14 cellular contexts compared by ENCODE assay signal in genomic region chr19:40774916-40775631, GRCh38. TPM values are rescaled to one million over a fixed set of nuclear protein-coding genes. Genes with fewer than 3 reads are reported as not detected.
DNase-seq lines count a peak whose midpoint lies in the region; ATAC-seq and TF ChIP-seq lines count a peak whose summit lies in the region.
"Had no signal": no experiment of that assay in that cellular context is flagged by ENCODE, and none has a peak within 500 bp of the region (broad histone marks: within the 10 kb centered on the region; RNA-seq: fewer than 3 reads in every experiment).

Gene MIA, plus strand, starts transcription at chr19:40775521. Its CDS starts 22 bp downstream, at chr19:40775543.

- H3K9me3 Mint-ChIP-seq in activated CD4-positive, alpha-beta T cell treated with anti-CD3 and anti-CD28 coated beads, Interleukin-2, amount 10 ng/mL, durations not matched to agents 24 days and 14 days = no peaks in the 10 kb centered on the region

- WGBS in lower leg skin, 2 donors = 66 to 74% methylated on average over 8 to 9 of the region's 9 CpGs
- WGBS in thymus = 90% methylated on average over 9 of the region's 9 CpGs

- H3K27ac Mint-ChIP-seq in activated CD4-positive, alpha-beta T cell treated with anti-CD3 and anti-CD28 coated beads, Interleukin-2, amount 10 ng/mL, durations not matched to agents 24 days and 14 days = peak within 1 kb of the TSS; percentile 49

- no peaks in the 10 kb centered on the region for H3K9me3 ChIP-seq in thymus (ENCODE audit: control insufficient read depth)

- peak within 1 kb of the TSS; percentile 91 for H3K27ac ChIP-seq in VCaP
- no peak within 1 kb of the TSS for H3K27ac ChIP-seq in thymus (ENCODE audit: low read depth)

- peaks cover 12% of the 10 kb centered on the region for H3K4me1 ChIP-seq in thymus (ENCODE audit: control insufficient read depth, insufficient read depth, low read length)

- H3K36me3 ChIP-seq in thymus (ENCODE audit: control insufficient read depth, insufficient read depth) = peaks cover 2% of the 10 kb centered on the region

- H3K27me3 Mint-ChIP-seq in activated CD4-positive, alpha-beta T cell treated with anti-CD3 and anti-CD28 coated beads, Interleukin-2, amount 10 ng/mL, durations not matched to agents 24 days and 14 days = no peaks in the 10 kb centered on the region

- ATAC-seq in GM19328 (IDR thresholded peaks at IDR 0.05; ENCODE audit: unreplicated experiment) = no peak

- H3K4me3 Mint-ChIP-seq in activated CD4-positive, alpha-beta T cell treated with anti-CD3 and anti-CD28 coated beads, Interleukin-2, amount 10 ng/mL, durations not matched to agents 24 days and 14 days = no peak within 1 kb of the TSS

- TF ChIP-seq CTCF in VCaP (conservative IDR thresholded peaks at IDR 0.05) (no peak), lower leg skin (IDR thresholded peaks at IDR 0.05) (no peak)

- no peaks in the 10 kb centered on the region for H3K27me3 ChIP-seq in thymus (ENCODE audit: control insufficient read depth, insufficient read depth)

- DNase-seq in activated CD4-positive, alpha-beta T cell treated with anti-CD3 and anti-CD28 coated beads, Interleukin-2, amount 10 ng/mL, durations not matched to agents 24 days and 14 days = no peak
- no peak for DNase-seq in activated CD4-positive, alpha-beta T cell treated with anti-CD3 and anti-CD28 coated beads for 1 hour
- DNase-seq in lower leg skin (ENCODE audit: low spot score in 2 of 2) (no peak), SIG-M5 (lab: John Stamatoyannopoulos, UW) (no peak), AML-193 (lab: John Stamatoyannopoulos, UW) (no peak)
- DNase-seq: activated CD4-positive, CD25-positive, alpha-beta regulatory T cell treated with anti-CD3 and anti-CD28 coated beads, Interleukin-2, amount 50 U/mL, for 72 hours; activated effector memory CD4-positive, alpha-beta T cell treated with Interleukin-2 at 50 U/mL for 16 hours; NCI-H446; SHP77 had no signal

- intact Hi-C loops in activated CD4-positive, alpha-beta T cell treated with anti-CD3 and anti-CD28 coated beads, Interleukin-2, amount 10 ng/mL, durations not matched to agents 24 days and 14 days (cut with micrococcal nuclease) = loop anchor here (10.0 kb wide), 1 partner anchor 580 kb away; the partner anchor contains the start of gene TGFB1
- intact Hi-C loops in lower leg skin (cut with DNase I; ENCODE audit: low total_unique reads) = no loop called here

- peaks cover 48% of the 10 kb centered on the region for H3K4me1 Mint-ChIP-seq in activated CD4-positive, alpha-beta T cell treated with anti-CD3 and anti-CD28 coated beads, Interleukin-2, amount 10 ng/mL, durations not matched to agents 24 days and 14 days

- H3K36me3 Mint-ChIP-seq in activated CD4-positive, alpha-beta T cell treated with anti-CD3 and anti-CD28 coated beads, Interleukin-2, amount 10 ng/mL, durations not matched to agents 24 days and 14 days (ENCODE audit: low read depth) = peaks cover 13% of the 10 kb centered on the region

- no peak within 1 kb of the TSS for H3K4me3 ChIP-seq in lower leg skin (ENCODE audit: low read depth, poor library complexity, severe bottlenecking)
- H3K4me3 ChIP-seq in thymus (ENCODE audit: low read length) = no peak within 1 kb of the TSS

- no peak for TF ChIP-seq POLR2A in lower leg skin (IDR thresholded peaks at IDR 0.05)

RNA-seq across cellular contexts. Expression of gene MIA, which starts in this region (rescaled TPM):
- total RNA-seq in activated CD4-positive, alpha-beta T cell treated with anti-CD3 and anti-CD28 coated beads, Interleukin-2, amount 10 ng/mL, durations not matched to agents 24 days and 14 days = 0.56 TPM in 1 of 2 replicates, not detected in the other
- 10 to 100 TPM; 10.4 to 17.0 (median 12.9) TPM for total RNA-seq in lower leg skin
- polyA plus RNA-seq in thymus = 38.7 TPM
- total RNA-seq: A172, fibroblast of villous mesenchyme had no signal
